ENCODE assay signal across 22 cellular contexts in genomic region chr16:3868556-3868955, GRCh38. TPM values are rescaled to one million over a fixed set of nuclear protein-coding genes. Genes with fewer than 3 reads are reported as not detected.
DNase-seq lines count a peak whose midpoint lies in the region; ATAC-seq and TF ChIP-seq lines count a peak whose summit lies in the region.
"Had no signal": no experiment of that assay in that cellular context is flagged by ENCODE, and none has a peak within 500 bp of the region (broad histone marks: within the 10 kb centered on the region; RNA-seq: fewer than 3 reads in every experiment).

No MANE protein-coding gene starts in this region.

- H3K27me3 ChIP-seq in naive thymus-derived CD4-positive, alpha-beta T cell (ENCODE audit: control insufficient read depth in 2 of 2, insufficient read depth in 2 of 2, low read length in 2 of 2) = no peaks in the 10 kb centered on the region
- H3K27me3 ChIP-seq: heart right ventricle, testis had no signal

- ATAC-seq in activated T-cell treated with anti-CD3 and anti-CD28 coated beads, Interleukin-2, amount 50 U/mL, for 4 hours = no peak
- ATAC-seq in T-helper 17 cell (no peak), GM19463 (IDR thresholded peaks at IDR 0.05; ENCODE audit: unreplicated experiment) (no peak)
- ATAC-seq in naive thymus-derived CD4-positive, alpha-beta T cell = peak; percentile 3
- ATAC-seq: heart right ventricle, left lobe of liver, Panc1 had no signal

- intact Hi-C loops in naive thymus-derived CD4-positive, alpha-beta T cell (cut with micrococcal nuclease) = no loop called here

- no peaks in the 10 kb centered on the region for H3K27me3 Mint-ChIP-seq in activated T-cell treated with anti-CD3 and anti-CD28 coated beads, Interleukin-2, amount 50 U/mL, for 24 hours
- H3K27me3 Mint-ChIP-seq in activated T-cell treated with anti-CD3 and anti-CD28 coated beads, Interleukin-2, amount 50 U/mL, for 4 hours (ENCODE audit: low read depth) = no peaks in the 10 kb centered on the region
- H3K27me3 Mint-ChIP-seq in T-helper 17 cell = no peaks in the 10 kb centered on the region
- no peaks in the 10 kb centered on the region for H3K27me3 Mint-ChIP-seq in naive thymus-derived CD4-positive, alpha-beta T cell
- H3K27me3 Mint-ChIP-seq in type B pancreatic cell = no peaks in the 10 kb centered on the region
- H3K27me3 Mint-ChIP-seq: activated CD4-positive, alpha-beta T cell treated with anti-CD3 and anti-CD28 coated beads, Interleukin-2, amount 10 ng/mL, durations not matched to agents 24 days and 14 days had no signal

- POLR2A ChIA-PET in naive thymus-derived CD4-positive, alpha-beta T cell (lab: Charles Lee) = interaction anchor here (0.6 kb wide), 1 partner anchor 155 kb away, joined by 3 read pairs; no protein-coding TSS in a partner anchor

- CTCF ChIA-PET in naive thymus-derived CD4-positive, alpha-beta T cell (lab: Charles Lee) = interaction anchor here (0.7 kb wide), 1 partner anchor 103 kb away, joined by 3 read pairs; no protein-coding TSS in a partner anchor

- H3K27ac Mint-ChIP-seq in activated T-cell treated with anti-CD3 and anti-CD28 coated beads, Interleukin-2, amount 50 U/mL, for 24 hours = peak overlapping the region; percentile 66
- H3K27ac Mint-ChIP-seq in T-helper 17 cell = peak overlapping the region; percentile 19
- H3K27ac Mint-ChIP-seq in naive thymus-derived CD4-positive, alpha-beta T cell = peak overlapping the region in 8 of 9 donors; percentile 9 to 87 (median 30)
- H3K27ac Mint-ChIP-seq in type B pancreatic cell = no peak overlapping the region
- H3K27ac Mint-ChIP-seq: activated CD4-positive, alpha-beta T cell treated with anti-CD3 and anti-CD28 coated beads, Interleukin-2, amount 10 ng/mL, durations not matched to agents 24 days and 14 days; T-helper 1 cell treated with Interleukin-12 subunit alpha and Interleukin-12 subunit beta and Interleukin-4 antibody, amounts not matched to agents 30 μg/mL and 1 μg/mL, for 36 hours had no signal

- TF ChIP-seq CTCF in type B pancreatic cell (conservative IDR thresholded peaks at IDR 0.05) = no peak

- H3K36me3 Mint-ChIP-seq in activated T-cell treated with anti-CD3 and anti-CD28 coated beads, Interleukin-2, amount 50 U/mL, for 24 hours (ENCODE audit: low read depth) = peaks cover 2% of the 10 kb centered on the region
- H3K36me3 Mint-ChIP-seq in activated T-cell treated with anti-CD3 and anti-CD28 coated beads, Interleukin-2, amount 50 U/mL, for 4 hours (ENCODE audit: insufficient read depth) = peaks cover 5% of the 10 kb centered on the region
- H3K36me3 Mint-ChIP-seq in T-helper 17 cell (ENCODE audit: low read depth) = peaks cover 2% of the 10 kb centered on the region
- H3K36me3 Mint-ChIP-seq in naive thymus-derived CD4-positive, alpha-beta T cell = peaks cover 0 to 15% (median 0%) of the 10 kb centered on the region in 5 donors
- H3K36me3 Mint-ChIP-seq in type B pancreatic cell = peaks cover 5% of the 10 kb centered on the region

- no peaks in the 10 kb centered on the region for H3K9me3 ChIP-seq in T-helper 17 cell (ENCODE audit: control insufficient read depth, low read length, poor library complexity, severe bottlenecking)
- H3K9me3 ChIP-seq in naive thymus-derived CD4-positive, alpha-beta T cell (ENCODE audit: control insufficient read depth in 2 of 3, low read length in 3 of 3) = no peaks in the 10 kb centered on the region
- H3K9me3 ChIP-seq: heart right ventricle, prostate gland, testis had no signal

- no peaks in the 10 kb centered on the region for H3K9me3 Mint-ChIP-seq in activated T-cell treated with anti-CD3 and anti-CD28 coated beads, Interleukin-2, amount 50 U/mL, for 24 hours
- H3K9me3 Mint-ChIP-seq in activated T-cell treated with anti-CD3 and anti-CD28 coated beads, Interleukin-2, amount 50 U/mL, for 4 hours = no peaks in the 10 kb centered on the region
- no peaks in the 10 kb centered on the region for H3K9me3 Mint-ChIP-seq in naive thymus-derived CD4-positive, alpha-beta T cell
- H3K9me3 Mint-ChIP-seq in type B pancreatic cell = no peaks in the 10 kb centered on the region
- H3K9me3 Mint-ChIP-seq: activated CD4-positive, alpha-beta T cell treated with anti-CD3 and anti-CD28 coated beads, Interleukin-2, amount 10 ng/mL, durations not matched to agents 24 days and 14 days; T-helper 1 cell treated with Interleukin-12 subunit alpha and Interleukin-12 subunit beta and Interleukin-4 antibody, amounts not matched to agents 30 μg/mL and 1 μg/mL, for 36 hours had no signal

- no peak for DNase-seq in activated T-cell treated with anti-CD3 and anti-CD28 coated beads, Interleukin-2, amount 50 U/mL, for 24 hours
- DNase-seq in activated T-cell treated with anti-CD3 and anti-CD28 coated beads, Interleukin-2, amount 50 U/mL, for 4 hours = no peak
- no peak for DNase-seq in T-helper 17 cell
- no peak for DNase-seq in naive thymus-derived CD4-positive, alpha-beta T cell
- DNase-seq in type B pancreatic cell (ENCODE audit: extremely low spot score, unreplicated experiment) = peak; percentile 47
- DNase-seq in NCI-H524 treated with DMSO at 0.1 percent for 48 hours (lab: John Stamatoyannopoulos, UW) = no peak
- no peak for DNase-seq in NCI-H345 treated with DMSO at 0.1 percent for 48 hours (lab: John Stamatoyannopoulos, UW; ENCODE audit: unreplicated experiment)
- DNase-seq: aorta, DMS 273 treated with DMSO at 0.1 percent for 48 hours, GM23248, heart right ventricle, mesendoderm, NCI-H1092, NCI-H2029 treated with DMSO at 0.1 percent for 48 hours, NCI-H446, testis had no signal

- no peak overlapping the region for H3K27ac ChIP-seq in naive thymus-derived CD4-positive, alpha-beta T cell (ENCODE audit: low read depth, low read length)
- H3K27ac ChIP-seq: GM23248, heart right ventricle, prostate gland, testis had no signal

- peaks cover 57 to 70% of the 10 kb centered on the region in 2 donors for H3K4me1 ChIP-seq in naive thymus-derived CD4-positive, alpha-beta T cell (ENCODE audit: control insufficient read depth in 2 of 2, insufficient read depth in 2 of 2, low read length in 2 of 2)

- no peak overlapping the region for H3K4me3 ChIP-seq in naive thymus-derived CD4-positive, alpha-beta T cell (ENCODE audit: low read length)
- H3K4me3 ChIP-seq: GM23248, heart right ventricle, prostate gland, testis had no signal

- no peak overlapping the region for H3K4me3 Mint-ChIP-seq in activated T-cell treated with anti-CD3 and anti-CD28 coated beads, Interleukin-2, amount 50 U/mL, for 24 hours
- H3K4me3 Mint-ChIP-seq in activated T-cell treated with anti-CD3 and anti-CD28 coated beads, Interleukin-2, amount 50 U/mL, for 4 hours = no peak overlapping the region
- peak overlapping the region; percentile 61 for H3K4me3 Mint-ChIP-seq in T-helper 17 cell
- peak overlapping the region in 9 of 10 donors; percentile 36 to 98 (median 61) for H3K4me3 Mint-ChIP-seq in naive thymus-derived CD4-positive, alpha-beta T cell
- H3K4me3 Mint-ChIP-seq in type B pancreatic cell = no peak overlapping the region
- H3K4me3 Mint-ChIP-seq: activated CD4-positive, alpha-beta T cell treated with anti-CD3 and anti-CD28 coated beads, Interleukin-2, amount 10 ng/mL, durations not matched to agents 24 days and 14 days; T-helper 1 cell treated with Interleukin-12 subunit alpha and Interleukin-12 subunit beta and Interleukin-4 antibody, amounts not matched to agents 30 μg/mL and 1 μg/mL, for 36 hours had no signal

- H3K4me1 Mint-ChIP-seq in activated T-cell treated with anti-CD3 and anti-CD28 coated beads, Interleukin-2, amount 50 U/mL, for 24 hours (ENCODE audit: low read depth) = peaks cover 94% of the 10 kb centered on the region
- peaks cover 90% of the 10 kb centered on the region for H3K4me1 Mint-ChIP-seq in activated T-cell treated with anti-CD3 and anti-CD28 coated beads, Interleukin-2, amount 50 U/mL, for 4 hours (ENCODE audit: low read depth)
- H3K4me1 Mint-ChIP-seq in T-helper 17 cell (peaks cover 61% of the 10 kb centered on the region), type B pancreatic cell (ENCODE audit: unreplicated experiment) (peaks cover 67% of the 10 kb centered on the region)
- H3K4me1 Mint-ChIP-seq in naive thymus-derived CD4-positive, alpha-beta T cell = peaks cover 56 to 100% (median 95%) of the 10 kb centered on the region in 7 donors

- H3K36me3 ChIP-seq in naive thymus-derived CD4-positive, alpha-beta T cell (ENCODE audit: control insufficient read depth in 2 of 3, insufficient read depth in 3 of 3, low read length in 3 of 3) = peaks cover 0 to 4% (median 0%) of the 10 kb centered on the region in 3 experiments
- H3K36me3 ChIP-seq: heart right ventricle, prostate gland had no signal

RNA-seq across cellular contexts. Expression of gene CREBBP, which starts 12.0 kb away (rescaled TPM):
- total RNA-seq in activated T-cell treated with anti-CD3 and anti-CD28 coated beads, Interleukin-2, amount 50 U/mL, for 4 hours = 10 to 100 TPM; 44.7 to 47.2 (median 45.3) TPM
- total RNA-seq in T-helper 17 cell = 100 to 1,000 TPM; 158 to 173 TPM
- total RNA-seq in naive thymus-derived CD4-positive, alpha-beta T cell = 100 to 1,000 TPM in 4 of 5 experiments, 10 to 100 TPM in 1; 73.6 to 194 (median 137) TPM
- polyA plus RNA-seq in naive thymus-derived CD4-positive, alpha-beta T cell = 10 to 100 TPM; 10.5 to 15.6 TPM
- 85.1 and 93.6 TPM in 2 replicates for total RNA-seq in type B pancreatic cell (ENCODE audit: low replicate concordance)

Comparison
In these comparisons a context has a peak if more than half of its experiments do, and no peak if none do; other contexts are left out.
1. H3K4me3 Mint-ChIP-seq: peak in T-helper 17 cell (single experiment) and naive thymus-derived CD4-positive, alpha-beta T cell (9 of 10); none in activated T-cell treated with anti-CD3 and anti-CD28 coated beads, Interleukin-2, amount 50 U/mL, for 24 hours (single experiment), activated T-cell treated with anti-CD3 and anti-CD28 coated beads, Interleukin-2, amount 50 U/mL, for 4 hours (single experiment) and type B pancreatic cell (single experiment).